ENCODE assay signal across 27 cellular contexts in genomic region chr2:235661136-235661535, GRCh38.
DNase-seq lines count a peak whose midpoint lies in the region; ATAC-seq and TF ChIP-seq lines count a peak whose summit lies in the region.
"Had no signal": no experiment of that assay in that cellular context is flagged by ENCODE, and none has a peak within 500 bp of the region (broad histone marks: within the 10 kb centered on the region; RNA-seq: fewer than 3 reads in every experiment).

No MANE protein-coding gene starts in this region.

- H3K9me3 ChIP-seq in left ventricle myocardium inferior (replicated peaks) (no peaks in the 10 kb centered on the region), mucosa of descending colon (no peaks in the 10 kb centered on the region)
- H3K9me3 ChIP-seq: A549, BLaER1, lower lobe of right lung, spleen, thyroid gland had no signal

- H3K27me3 ChIP-seq in left ventricle myocardium inferior (ENCODE audit: low read depth), result no peaks in the 10 kb centered on the region
- H3K27me3 ChIP-seq: BLaER1, hepatocyte, thyroid gland had no signal

- POLR2A ChIA-PET in WTC11 (lab: Charles Lee), result no interaction called here

- H3K4me1 ChIP-seq in left ventricle myocardium inferior, result peaks cover 42% of the 10 kb centered on the region
- peaks cover 44% of the 10 kb centered on the region for H3K4me1 ChIP-seq in mucosa of descending colon (ENCODE audit: low read depth)

- TF ChIP-seq CTCF in left ventricle myocardium inferior (IDR thresholded peaks at IDR 0.05; ENCODE audit: borderline replicate concordance) (no peak), WTC11 (IDR thresholded peaks at IDR 0.05) (no peak), mucosa of descending colon (IDR thresholded peaks at IDR 0.05) (no peak)

- no peaks in the 10 kb centered on the region for H3K36me3 ChIP-seq in left ventricle myocardium inferior
- no peaks in the 10 kb centered on the region for H3K36me3 ChIP-seq in mucosa of descending colon (ENCODE audit: low read depth)
- H3K36me3 ChIP-seq: BLaER1, lower lobe of right lung, spleen, thyroid gland had no signal

- CTCF ChIA-PET in WTC11 (lab: Charles Lee), result interaction anchor here (1.0 to 1.3 kb wide), 2 partner anchors 67 to 85 kb away, joined by 3 to 4 read pairs; no protein-coding TSS in a partner anchor

- no peak overlapping the region for H3K27ac ChIP-seq in left ventricle myocardium inferior (replicated peaks)
- H3K27ac ChIP-seq: A549, BLaER1, hepatocyte, lower lobe of right lung, spleen, thyroid gland had no signal

- peak; percentile 46 for DNase-seq in cardiac septum (ENCODE audit: low spot score)
- DNase-seq in left ventricle myocardium inferior, result no peak
- no peak for DNase-seq in WTC11 (ENCODE audit: low spot score)
- no peak for DNase-seq in mucosa of descending colon
- DNase-seq in NCI-H82 (lab: John Stamatoyannopoulos, UW), result no peak
- no peak for DNase-seq in DMS79 treated with DMSO at 0.1 percent for 48 hours (lab: John Stamatoyannopoulos, UW)
- no peak for DNase-seq in Kasumi-1 (lab: John Stamatoyannopoulos, UW)
- DNase-seq: activated CD4-positive, alpha-beta T cell treated with anti-CD3 and anti-CD28 coated beads, Interleukin-2, amount 10 ng/mL, durations not matched to agents 24 days and 14 days; activated CD8-positive, alpha-beta memory T cell treated with anti-CD3 and anti-CD28 coated beads, Interleukin-2, amount 10 ng/mL, durations not matched to agents 7 days and 5 days; aorta; cerebellar nuclear complex; effector CD4-positive, alpha-beta T cell; erythroblast; foreskin melanocyte; lower lobe of right lung; NCI-H1436 treated with DMSO at 0.1 percent for 48 hours; NCI-H226; SHP77 treated with DMSO at 0.1 percent for 48 hours; spleen; stimulated activated CD4-positive, alpha-beta T cell treated with anti-CD3 and anti-CD28 coated beads, Interleukin-4, amount 100 ng/mL, for 1 hour; stimulated activated naive CD4-positive, alpha-beta T cell; thyroid gland had no signal

- peaks cover 4% of the 10 kb centered on the region; the same call in 1 of the 2 replicates for H3K9me3 Mint-ChIP-seq in WTC11
- H3K9me3 Mint-ChIP-seq: activated CD4-positive, alpha-beta T cell treated with anti-CD3 and anti-CD28 coated beads, Interleukin-2, amount 10 ng/mL, durations not matched to agents 24 days and 14 days; activated naive CD4-positive, alpha-beta T cell treated with anti-CD3 and anti-CD28 coated beads, Interleukin-2, amount 50 U/mL, for 24 hours had no signal

- no peak overlapping the region for H3K4me3 ChIP-seq in left ventricle myocardium inferior
- no peak overlapping the region for H3K4me3 ChIP-seq in mucosa of descending colon
- H3K4me3 ChIP-seq: A549, BLaER1, hepatocyte, lower lobe of right lung, spleen, thyroid gland had no signal

- no peaks in the 10 kb centered on the region; the same call in 1 of the 2 replicates for H3K27me3 Mint-ChIP-seq in WTC11 (ENCODE audit: low read depth)

- ATAC-seq in WTC11, result no peak
- peak; percentile 45 for ATAC-seq in mucosa of descending colon
- no peak for ATAC-seq in GM21717 (IDR thresholded peaks at IDR 0.05; ENCODE audit: unreplicated experiment)
- ATAC-seq: A549; activated CD8-positive, alpha-beta memory T cell treated with anti-CD3 and anti-CD28 coated beads, Interleukin-2, amount 10 ng/mL, durations not matched to agents 7 days and 5 days; lower lobe of right lung had no signal

- H3K4me3 Mint-ChIP-seq in WTC11, result 0 out of 2 replicates have a peak overlapping the region, but pooled peaks have one; percentile 16
- H3K4me3 Mint-ChIP-seq: activated CD4-positive, alpha-beta T cell treated with anti-CD3 and anti-CD28 coated beads, Interleukin-2, amount 10 ng/mL, durations not matched to agents 24 days and 14 days; activated CD8-positive, alpha-beta memory T cell treated with anti-CD3 and anti-CD28 coated beads, Interleukin-2, amount 10 ng/mL, durations not matched to agents 7 days and 5 days; activated naive CD4-positive, alpha-beta T cell treated with anti-CD3 and anti-CD28 coated beads, Interleukin-2, amount 50 U/mL, for 24 hours had no signal

- peaks cover 93% of the 10 kb centered on the region for H3K4me1 Mint-ChIP-seq in WTC11
- H3K4me1 Mint-ChIP-seq: activated CD4-positive, alpha-beta T cell treated with anti-CD3 and anti-CD28 coated beads, Interleukin-2, amount 10 ng/mL, durations not matched to agents 24 days and 14 days; activated CD8-positive, alpha-beta memory T cell treated with anti-CD3 and anti-CD28 coated beads, Interleukin-2, amount 10 ng/mL, durations not matched to agents 7 days and 5 days; activated naive CD4-positive, alpha-beta T cell treated with anti-CD3 and anti-CD28 coated beads, Interleukin-2, amount 50 U/mL, for 24 hours had no signal

- intact Hi-C loops in cardiac septum (cut with DNase I) (no loop called here), left ventricle myocardium inferior (cut with micrococcal nuclease) (no loop called here), mucosa of descending colon (cut with DNase I, micrococcal nuclease) (no loop called here)

- peak overlapping the region; percentile 68; the same call in 1 of the 2 replicates for H3K27ac Mint-ChIP-seq in WTC11
- H3K27ac Mint-ChIP-seq: activated CD4-positive, alpha-beta T cell treated with anti-CD3 and anti-CD28 coated beads, Interleukin-2, amount 10 ng/mL, durations not matched to agents 24 days and 14 days; activated CD8-positive, alpha-beta memory T cell treated with anti-CD3 and anti-CD28 coated beads, Interleukin-2, amount 10 ng/mL, durations not matched to agents 7 days and 5 days; activated naive CD4-positive, alpha-beta T cell treated with anti-CD3 and anti-CD28 coated beads, Interleukin-2, amount 50 U/mL, for 24 hours had no signal

- H3K36me3 Mint-ChIP-seq in WTC11, result peaks cover 4% of the 10 kb centered on the region
- H3K36me3 Mint-ChIP-seq: activated CD8-positive, alpha-beta memory T cell treated with anti-CD3 and anti-CD28 coated beads, Interleukin-2, amount 10 ng/mL, durations not matched to agents 7 days and 5 days; activated naive CD4-positive, alpha-beta T cell treated with anti-CD3 and anti-CD28 coated beads, Interleukin-2, amount 50 U/mL, for 24 hours had no signal

TF ChIP-seq in WTC11, 78 proteins besides CTCF, POLR2A, EP300 and RAD21:
- TF ChIP-seq, protein P1, sequence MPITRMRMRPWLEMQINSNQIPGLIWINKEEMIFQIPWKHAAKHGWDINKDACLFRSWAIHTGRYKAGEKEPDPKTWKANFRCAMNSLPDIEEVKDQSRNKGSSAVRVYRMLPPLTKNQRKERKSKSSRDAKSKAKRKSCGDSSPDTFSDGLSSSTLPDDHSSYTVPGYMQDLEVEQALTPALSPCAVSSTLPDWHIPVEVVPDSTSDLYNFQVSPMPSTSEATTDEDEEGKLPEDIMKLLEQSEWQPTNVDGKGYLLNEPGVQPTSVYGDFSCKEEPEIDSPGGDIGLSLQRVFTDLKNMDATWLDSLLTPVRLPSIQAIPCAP (CRISPR knock-in tag; IDR thresholded peaks at IDR 0.05), result no peak
